In the genomic region with DNA sequence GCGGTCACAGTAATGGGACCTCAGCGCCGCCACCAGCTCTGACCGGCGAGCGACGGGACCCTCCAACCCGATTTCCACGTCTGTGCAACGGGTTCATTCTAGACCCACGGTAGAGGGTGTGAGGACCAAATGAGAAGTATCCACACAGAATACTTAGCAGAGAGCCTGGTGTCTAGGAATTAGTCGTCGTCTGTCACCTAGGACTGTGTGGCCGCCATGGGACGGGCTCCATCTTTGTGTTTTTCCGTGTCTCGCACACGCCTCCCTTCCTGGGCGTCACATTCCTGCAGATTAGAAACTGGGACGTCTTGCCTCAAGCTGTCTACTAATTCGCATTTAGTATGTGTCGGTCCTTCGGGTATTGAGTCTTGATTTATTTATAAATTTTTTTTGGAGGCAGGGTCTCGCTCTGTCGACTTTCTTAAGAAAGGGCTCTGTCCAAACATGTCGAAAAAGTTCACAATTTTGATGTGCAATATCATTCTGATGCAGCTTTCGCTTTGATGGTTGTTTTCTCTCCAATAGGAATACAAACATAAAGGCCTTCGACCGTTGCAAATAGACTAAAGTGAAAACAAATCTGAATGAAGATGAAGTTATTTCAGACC, we compare ENCODE assay signal across 8 cellular contexts. TPM values are rescaled to one million over a fixed set of nuclear protein-coding genes. Genes with fewer than 3 reads are reported as not detected.
DNase-seq lines count a peak whose midpoint lies in the region; ATAC-seq, FAIRE-seq and TF ChIP-seq lines count a peak whose summit lies in the region.

No MANE protein-coding gene starts in this region.

- H3K4me3 ChIP-seq in BJ (ENCODE audit: low read depth, low read length), result peak overlapping the region; percentile 84
- H3K4me3 ChIP-seq in Peyer's patch, result peak overlapping the region; percentile 73 to 89 (median 81)
- peak overlapping the region; percentile 74 to 95 for H3K4me3 ChIP-seq in kidney (ENCODE audit: low read length in 2 of 2)

- H3K27me3 ChIP-seq in BJ (ENCODE audit: control insufficient read depth, insufficient read depth, low read length) (no peaks in the 10 kb centered on the region), Peyer's patch (no peaks in the 10 kb centered on the region)

- H3K36me3 ChIP-seq in BJ (ENCODE audit: control insufficient read depth, insufficient read depth, low read length), result no peaks in the 10 kb centered on the region
- H3K36me3 ChIP-seq in Peyer's patch, result no peaks in the 10 kb centered on the region
- no peaks in the 10 kb centered on the region for H3K36me3 ChIP-seq in kidney (ENCODE audit: control insufficient read depth in 1 of 2, insufficient read depth in 2 of 2, low read length in 2 of 2)

- H3K9ac ChIP-seq in kidney (ENCODE audit: low read length in 2 of 2), result peak overlapping the region; percentile 74 to 88

- no peak for FAIRE-seq in kidney (lab: Jason Lieb, UNC)

- POLR2A ChIA-PET in BJ (lab: Charles Lee), result no interaction called here

- no peaks in the 10 kb centered on the region for H3K9me3 ChIP-seq in Peyer's patch
- no peaks in the 10 kb centered on the region for H3K9me3 ChIP-seq in kidney (ENCODE audit: control insufficient read depth in 1 of 2, low read length in 2 of 2)

- H3K27ac ChIP-seq in Peyer's patch (peak overlapping the region; percentile 94 to 97 (median 95)), kidney (ENCODE audit: low read depth in 2 of 2, low read length in 2 of 2) (peak overlapping the region; percentile 99)

- CTCF ChIA-PET in BJ (lab: Yijun Ruan, JAX), result interaction anchor here (0.9 to 1.3 kb wide), 3 partner anchors 10 to 465 kb away, joined by 3 to 7 read pairs (median 3); partner anchors contain the start of gene RRBP1

- peak; percentile 5 for ATAC-seq in GM18873 (IDR thresholded peaks at IDR 0.05; ENCODE audit: low FRiP score, unreplicated experiment)
- peak; percentile 4 for ATAC-seq in HG03135 (IDR thresholded peaks at IDR 0.05; ENCODE audit: unreplicated experiment)

- intact Hi-C loops in kidney (cut with DNase I), result no loop called here

- in situ Hi-C loops in T47D (cut with HindIII; ENCODE audit: low pct_unique_long_range_greater_than_20kb, low sequenced_read_pairs), result no loop called here

- TF ChIP-seq CTCF in BJ (IDR thresholded peaks at IDR 0.05; ENCODE audit: insufficient read depth, low read depth, low read length) (no peak), Peyer's patch (IDR thresholded peaks at IDR 0.05) (no peak), kidney (IDR thresholded peaks at IDR 0.05; ENCODE audit: borderline replicate concordance, extremely low read depth, insufficient read depth) (no peak)

- DNase-seq in BJ (ENCODE audit: low read depth) (no peak), Peyer's patch (peak in 2 of 3 donors; percentile 36 to 71), T47D (ENCODE audit: low read depth in 1 of 2, low spot score in 1 of 2) (peak; percentile 47 to 75), kidney (no peak), NCI-H1417 (lab: John Stamatoyannopoulos, UW) (no peak)
- peak; percentile 13 to 32 for DNase-seq in stimulated activated CD4-positive, alpha-beta T cell treated with anti-CD3 and anti-CD28 coated beads, Interleukin-4, amount 100 ng/mL, for 4 hours

- no peak for TF ChIP-seq POLR2A in Peyer's patch (IDR thresholded peaks at IDR 0.05)

- H3K4me1 ChIP-seq in Peyer's patch (peaks cover 0 to 47% (median 24%) of the 10 kb centered on the region in 4 donors), kidney (ENCODE audit: control insufficient read depth in 1 of 2, insufficient read depth in 1 of 2, low read depth in 1 of 2, low read length in 2 of 2) (peaks cover 20 to 30% of the 10 kb centered on the region in 2 donors)

RNA-seq across cellular contexts. Expression of gene MGME1, which starts 0.6 kb away (rescaled TPM):
- polyA plus RNA-seq in BJ (2011; rRNA removed), result 7.2 and 10.0 TPM in 2 replicates
- 5.6 and 7.1 TPM in 2 replicates for polyA minus RNA-seq in BJ (2011; rRNA and poly(A)+ RNA removed)
- 10 to 100 TPM; 16.1 to 38.0 (median 19.0) TPM for total RNA-seq in Peyer's patch
- total RNA-seq in kidney, result 15.5 TPM
- polyA plus RNA-seq in kidney (ENCODE audit: insufficient read depth, low read depth, low replicate concordance), result 16.7 TPM

RNA-seq across cellular contexts. Expression of gene SNX5, which starts 0.8 kb away (rescaled TPM):
- 52.7 and 91.1 TPM in 2 replicates for polyA plus RNA-seq in BJ (2011; rRNA removed)
- 48.5 and 66.6 TPM in 2 replicates for polyA minus RNA-seq in BJ (2011; rRNA and poly(A)+ RNA removed)
- 100 to 1,000 TPM; 131 to 257 (median 132) TPM for total RNA-seq in Peyer's patch
- total RNA-seq in kidney, result 94.9 TPM
- polyA plus RNA-seq in kidney (ENCODE audit: insufficient read depth, low read depth, low replicate concordance), result 133 TPM

Comparison
In these comparisons a context has a peak if more than half of its experiments do, and no peak if none do; other contexts are left out.
1. DNase-seq: peak in Peyer's patch (2 of 3), T47D (2 of 2) and stimulated activated CD4-positive, alpha-beta T cell treated with anti-CD3 and anti-CD28 coated beads, Interleukin-4, amount 100 ng/mL, for 4 hours (2 of 2); none in BJ (single experiment), kidney (single experiment) and NCI-H1417 (0 of 3).
2. Peak in every context shown above with its lines, with median percentiles within 50 percentile points of each other: H3K4me3 ChIP-seq.